1 cellular context compared by ENCODE assay signal in the genomic region with DNA sequence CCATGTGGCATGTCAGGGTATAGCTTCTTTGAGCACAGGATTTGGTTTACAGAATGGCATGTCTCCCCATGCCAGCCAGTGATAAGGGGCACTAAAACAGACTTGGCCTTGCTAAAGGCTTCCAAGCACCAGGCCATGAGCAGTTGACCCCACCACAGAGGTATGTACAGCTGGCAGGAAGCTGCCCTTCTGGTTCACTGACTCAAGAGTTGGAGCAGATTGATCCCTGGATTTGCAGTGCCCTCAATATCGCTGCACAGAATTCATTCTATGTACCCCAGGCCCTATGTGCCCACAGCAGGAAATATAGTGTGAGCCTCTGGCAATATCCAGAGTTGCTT.
TF ChIP-seq lines count a peak whose summit lies in the region.

No MANE protein-coding gene starts in this region.

TF ChIP-seq in HepG2, 621 proteins besides CTCF, POLR2A, EP300 and RAD21 (continued from another document):
- TF ChIP-seq SCMH1 (CRISPR knock-in tag; IDR thresholded peaks at IDR 0.05; ENCODE audit: borderline replicate concordance), result no peak
- TF ChIP-seq ATF3 (CRISPR knock-in tag; IDR thresholded peaks at IDR 0.05), result no peak
- TF ChIP-seq POLR2G (IDR thresholded peaks at IDR 0.05; ENCODE audit: low read depth, low read length), result peak; percentile 48
- no peak for TF ChIP-seq TEAD3 (CRISPR knock-in tag; optimal IDR thresholded peaks at IDR 0.05; ENCODE audit: borderline replicate concordance)
- no peak for TF ChIP-seq ZBTB20 (CRISPR knock-in tag; IDR thresholded peaks at IDR 0.05; ENCODE audit: borderline replicate concordance, low read depth)
- peak; percentile 73; the same call in 1 of the 2 replicates for TF ChIP-seq PAF1 (CRISPR knock-in tag; IDR thresholded peaks at IDR 0.05)
- TF ChIP-seq ZNF143 (CRISPR knock-in tag; IDR thresholded peaks at IDR 0.05), result no peak
- TF ChIP-seq ATF7-NPFF (CRISPR knock-in tag; IDR thresholded peaks at IDR 0.05; ENCODE audit: low read depth), result peak; percentile 46
- TF ChIP-seq RBM22 (optimal IDR thresholded peaks at IDR 0.05; ENCODE audit: low read length), result peak; percentile 100
- TF ChIP-seq MXD4 (CRISPR knock-in tag; IDR thresholded peaks at IDR 0.05), result peak; percentile 20; the same call in 1 of the 2 replicates
- peak; percentile 46 for TF ChIP-seq PHF5A (CRISPR knock-in tag; IDR thresholded peaks at IDR 0.05; ENCODE audit: low read depth, unreplicated experiment)
- TF ChIP-seq ZMYM4 (CRISPR knock-in tag; IDR thresholded peaks at IDR 0.05), result 0 out of 2 replicates have a peak, but pooled peaks have one; percentile 13
- peak; percentile 57 for TF ChIP-seq RBFOX2 (IDR thresholded peaks at IDR 0.05; ENCODE audit: low read depth, low read length)
- 0 out of 2 replicates have a peak, but pooled peaks have one; percentile 23 for TF ChIP-seq SSRP1 (CRISPR knock-in tag; IDR thresholded peaks at IDR 0.05)
- TF ChIP-seq RFX1 (IDR thresholded peaks at IDR 0.05), result no peak
- 0 out of 2 replicates have a peak, but pooled peaks have one; percentile 27 for TF ChIP-seq ZFP41 (CRISPR knock-in tag; IDR thresholded peaks at IDR 0.05; ENCODE audit: borderline replicate concordance)
- TF ChIP-seq FOXO4 (CRISPR knock-in tag; conservative IDR thresholded peaks at IDR 0.05), result 0 out of 2 replicates have a peak, but pooled peaks have one; percentile 76
- 0 out of 2 replicates have a peak, but pooled peaks have one; percentile 17 for TF ChIP-seq ERF (CRISPR knock-in tag; IDR thresholded peaks at IDR 0.05)
- TF ChIP-seq TEF (CRISPR knock-in tag; IDR thresholded peaks at IDR 0.05), result no peak
